Comparison of ENCODE assay signal across 1 cellular context in genomic region chr4:77073981-77074865, GRCh38.
TF ChIP-seq lines count a peak whose summit lies in the region.

No MANE protein-coding gene starts in this region.

TF ChIP-seq in H1, 55 proteins besides CTCF, POLR2A, EP300 and RAD21:
- TF ChIP-seq SP4 (IDR thresholded peaks at IDR 0.05; ENCODE audit: low read length) (no peak), SUZ12 (IDR thresholded peaks at IDR 0.05; ENCODE audit: low read length) (no peak), SIX5 (IDR thresholded peaks at IDR 0.05; ENCODE audit: low read depth, low read length) (no peak), MAX (IDR thresholded peaks at IDR 0.05) (no peak), CHD7 (IDR thresholded peaks at IDR 0.05; ENCODE audit: insufficient replicate concordance, low read length) (no peak), RBBP5 (IDR thresholded peaks at IDR 0.05; ENCODE audit: borderline replicate concordance, low read depth, low read length) (no peak), ZNF274 (IDR thresholded peaks at IDR 0.05; ENCODE audit: borderline replicate concordance, extremely low read depth, low read length) (no peak), EGR1 (IDR thresholded peaks at IDR 0.05; ENCODE audit: borderline replicate concordance, low read depth, low read length) (no peak), FOSL1 (IDR thresholded peaks at IDR 0.05; ENCODE audit: insufficient read depth, low read depth, low read length) (no peak), NRF1 (IDR thresholded peaks at IDR 0.05; ENCODE audit: low read depth, low read length) (no peak), KDM4A (IDR thresholded peaks at IDR 0.05; ENCODE audit: low read depth, low read length, severe bottlenecking) (no peak), HDAC2 (IDR thresholded peaks at IDR 0.05; ENCODE audit: borderline replicate concordance in 1 of 2, low read depth in 2 of 2, low read length in 2 of 2) (no peak), BRCA1 (IDR thresholded peaks at IDR 0.05; ENCODE audit: low read depth, low read length) (no peak), ASH2L (IDR thresholded peaks at IDR 0.05; ENCODE audit: low read length) (no peak), SAP30 (IDR thresholded peaks at IDR 0.05; ENCODE audit: insufficient read depth, insufficient replicate concordance, low read length) (no peak), SRF (IDR thresholded peaks at IDR 0.05; ENCODE audit: low read depth, low read length) (no peak), SIRT6 (IDR thresholded peaks at IDR 0.05; ENCODE audit: low read length) (no peak), CREB1 (IDR thresholded peaks at IDR 0.05) (no peak), BCL11A (IDR thresholded peaks at IDR 0.05; ENCODE audit: low read depth in 2 of 2, low read length in 2 of 2) (no peak), CBX5 (IDR thresholded peaks at IDR 0.05; ENCODE audit: low read depth, low read length) (no peak)
